In the genomic region with DNA sequence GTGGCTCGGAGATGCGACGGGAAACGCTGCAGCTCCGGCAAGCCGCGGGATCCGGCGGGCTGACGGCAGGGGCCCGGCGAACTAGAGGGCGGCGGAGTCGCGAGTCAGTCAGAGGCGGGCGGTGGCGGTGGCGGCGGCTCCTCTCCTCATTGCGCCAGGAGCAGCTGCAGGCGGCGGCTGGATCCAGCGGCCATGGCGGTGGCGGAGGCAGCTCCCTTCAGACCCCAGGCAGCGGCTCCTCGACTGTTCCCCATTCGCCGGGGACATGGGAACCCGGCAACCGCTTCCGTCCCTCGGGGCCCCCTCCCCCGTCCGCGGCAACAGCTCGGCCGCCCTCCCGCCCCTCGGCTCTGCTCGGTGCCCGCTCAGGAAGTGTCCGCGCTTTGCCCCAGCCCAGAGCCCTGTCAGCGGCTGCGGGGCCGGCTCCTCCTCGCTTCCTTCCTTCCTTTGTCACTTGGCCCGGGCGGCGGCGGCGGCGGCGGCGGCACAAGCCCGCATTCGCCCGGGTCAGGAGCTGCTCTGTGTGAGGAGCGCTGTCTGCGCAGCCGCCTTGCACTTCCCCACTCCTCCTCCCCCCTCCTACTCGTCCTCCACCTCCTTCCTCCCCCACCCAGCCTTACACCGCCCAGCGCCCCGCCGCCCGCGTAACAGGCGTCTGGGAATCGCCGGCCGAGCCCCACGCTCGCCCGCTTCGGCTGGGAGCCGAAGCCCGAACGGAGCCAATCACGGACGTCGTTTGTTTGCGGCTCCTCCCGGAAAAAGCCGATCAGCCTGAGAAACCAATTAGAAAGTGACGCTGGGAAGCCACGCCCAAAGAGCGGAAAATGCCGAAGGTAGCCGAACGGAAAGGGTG, we compare ENCODE assay signal across 8 cellular contexts. TPM values are rescaled to one million over a fixed set of nuclear protein-coding genes. Genes with fewer than 3 reads are reported as not detected.
A peak's percentile ranks its signal among the peaks of the same experiment; 100 is the strongest.
DNase-seq lines count a peak whose midpoint lies in the region; ATAC-seq and TF ChIP-seq lines count a peak whose summit lies in the region.

A gene (minus strand): TSS at position 525 of the 853 bp plus-strand sequence. CDS start 1,013 bp downstream, outside the sequence.

- no peak for TF ChIP-seq CTCF in SU-DHL-6 (IDR thresholded peaks at IDR 0.05; ENCODE audit: insufficient read depth, low read length, poor library complexity, severe bottlenecking)

- H3K79me2 ChIP-seq in Karpas-422 (ENCODE audit: low read length) (peaks cover 70% of the 10 kb centered on the region), SU-DHL-6 (ENCODE audit: insufficient read depth, low read length) (peaks cover 64% of the 10 kb centered on the region)

- ATAC-seq in GM21723 (IDR thresholded peaks at IDR 0.05; ENCODE audit: unreplicated experiment), result peak; percentile 4
- peak; percentile 84 to 91 for ATAC-seq in left cardiac atrium

- H3F3A ChIP-seq in SU-DHL-6 (ENCODE audit: insufficient read depth), result peaks cover 18% of the 10 kb centered on the region

- H3K9me2 ChIP-seq in Karpas-422 (replicated peaks; ENCODE audit: insufficient read depth, low read length) (no peaks in the 10 kb centered on the region), SU-DHL-6 (replicated peaks; ENCODE audit: insufficient read depth, low read length) (no peaks in the 10 kb centered on the region)

- H3K36me3 ChIP-seq in Karpas-422 (ENCODE audit: insufficient read depth, low read length) (peaks cover 16% of the 10 kb centered on the region; the same call in 1 of the 2 replicates), SU-DHL-6 (ENCODE audit: low read length) (peaks cover 6% of the 10 kb centered on the region; the same call in 1 of the 2 replicates)

- intact Hi-C loops in left cardiac atrium (cut with DNase I), result loop anchor here (5.0 to 10.0 kb wide), 2 partner anchors 199 to 202 kb away; no protein-coding TSS in a partner anchor

- H3K9me3 ChIP-seq in Karpas-422 (ENCODE audit: low read length) (no peaks in the 10 kb centered on the region), SU-DHL-6 (ENCODE audit: insufficient read depth, low read length) (no peaks in the 10 kb centered on the region)

- peak; percentile 83 for DNase-seq in ELF-1 (ENCODE audit: low read depth, low spot score)
- DNase-seq in Karpas-422, result peak; percentile 91
- peak; percentile 58 for DNase-seq in amniotic stem cell (lab: John Stamatoyannopoulos, UW)
- peak; percentile 99 for DNase-seq in left cardiac atrium
- no peak for DNase-seq in renal cortical epithelial cell (ENCODE audit: low read depth)
- no peak for DNase-seq in NCI-H524 treated with DMSO at 0.1 percent for 48 hours (lab: John Stamatoyannopoulos, UW)

- H2AFZ ChIP-seq in Karpas-422 (ENCODE audit: low read length), result peak within 1 kb of the TSS; percentile 44; the same call in 1 of the 2 replicates
- peak within 1 kb of the TSS; percentile 67 for H2AFZ ChIP-seq in SU-DHL-6 (ENCODE audit: low read depth, low read length, severe bottlenecking)

- H3K4me3 ChIP-seq in Karpas-422 (ENCODE audit: low read length) (peak within 1 kb of the TSS; percentile 94), SU-DHL-6 (ENCODE audit: insufficient read depth, low read length, poor library complexity, severe bottlenecking) (peak within 1 kb of the TSS; percentile 98)

- H3K4me2 ChIP-seq in Karpas-422 (ENCODE audit: low read depth, low read length, poor library complexity, severe bottlenecking) (peak within 1 kb of the TSS; percentile 100), SU-DHL-6 (ENCODE audit: low read depth, low read length, poor library complexity, severe bottlenecking) (peak within 1 kb of the TSS; percentile 98)

- H3K27me3 ChIP-seq in Karpas-422 (ENCODE audit: low read length), result no peaks in the 10 kb centered on the region
- no peaks in the 10 kb centered on the region for H3K27me3 ChIP-seq in SU-DHL-6 (ENCODE audit: low read length)

- H3K27ac ChIP-seq in Karpas-422 (ENCODE audit: low read length) (peak within 1 kb of the TSS; percentile 95), SU-DHL-6 (ENCODE audit: low read depth, low read length) (peak within 1 kb of the TSS; percentile 95)

- H3K9ac ChIP-seq in Karpas-422 (ENCODE audit: low read length), result peak within 1 kb of the TSS; percentile 97
- H3K9ac ChIP-seq in SU-DHL-6 (ENCODE audit: low read length), result peak within 1 kb of the TSS; percentile 74

- H3K4me1 ChIP-seq in Karpas-422 (ENCODE audit: low read length), result peaks cover 36% of the 10 kb centered on the region

- H4K20me1 ChIP-seq in Karpas-422 (ENCODE audit: insufficient read depth, low read depth, low read length) (peaks cover 27% of the 10 kb centered on the region), SU-DHL-6 (ENCODE audit: low read depth, low read length) (peaks cover 33% of the 10 kb centered on the region)

RNA-seq across cellular contexts. Expression of the gene that starts here (rescaled TPM):
- total RNA-seq in Karpas-422 (2014; rRNA removed; shearing (Covaris generic); ENCODE audit: low replicate concordance), result 48.7 and 67.1 TPM in 2 replicates
- total RNA-seq in left cardiac atrium (10 to 100 TPM; 37.0 to 39.1 TPM), renal cortical epithelial cell (48.1 and 77.5 TPM in 2 replicates)

Comparison
In these comparisons a context has a peak if more than half of its experiments do, and no peak if none do; other contexts are left out.
1. DNase-seq: peak in ELF-1 (single experiment), Karpas-422 (single experiment), amniotic stem cell (single experiment) and left cardiac atrium (single experiment); none in renal cortical epithelial cell (single experiment) and NCI-H524 treated with DMSO at 0.1 percent for 48 hours (single experiment).